In the genomic region with DNA sequence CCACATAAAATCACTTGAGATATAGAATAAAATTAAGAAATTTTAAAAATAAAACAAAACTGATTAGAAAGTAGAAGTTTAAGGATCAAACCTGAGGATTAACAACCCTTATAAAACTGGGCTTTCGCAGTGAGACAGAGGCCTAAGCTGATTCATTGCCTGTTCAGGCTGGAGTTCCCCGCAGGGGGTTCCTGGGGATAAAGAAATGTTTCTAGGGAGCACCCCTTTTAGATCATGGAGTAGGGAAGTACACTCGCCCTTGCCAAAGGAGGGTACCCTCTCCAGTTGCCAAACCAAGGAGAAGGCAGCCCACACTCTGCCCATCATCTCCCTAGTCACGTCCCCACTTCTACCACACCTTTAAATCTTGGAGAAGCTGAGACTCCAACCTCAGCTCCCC, we compare ENCODE assay signal across 14 cellular contexts.
"Had no signal": no experiment of that assay in that cellular context is flagged by ENCODE, and none has a peak within 500 bp of the region (broad histone marks: within the 10 kb centered on the region; RNA-seq: fewer than 3 reads in every experiment).

No MANE protein-coding gene starts in this region.

- H3K27ac ChIP-seq: esophagus squamous epithelium, ovary, SK-N-MC had no signal

- H3K36me3 ChIP-seq: esophagus squamous epithelium, ovary, thoracic aorta had no signal

- H3K27ac Mint-ChIP-seq: activated CD4-positive, alpha-beta memory T cell treated with anti-CD3 and anti-CD28 coated beads for 36 hours; stimulated activated naive CD8-positive, alpha-beta T cell treated with anti-CD3 and anti-CD28 coated beads, Interleukin-15, amount 100 ng/mL, for 72 hours; T-helper 1 cell treated with Interleukin-12 subunit alpha and Interleukin-12 subunit beta and Interleukin-4 antibody, amounts not matched to agents 30 μg/mL and 1 μg/mL, for 36 hours had no signal

- H3K4me3 Mint-ChIP-seq: activated CD4-positive, alpha-beta memory T cell treated with anti-CD3 and anti-CD28 coated beads for 36 hours; stimulated activated naive CD8-positive, alpha-beta T cell treated with anti-CD3 and anti-CD28 coated beads, Interleukin-15, amount 100 ng/mL, for 72 hours; T-helper 1 cell treated with Interleukin-12 subunit alpha and Interleukin-12 subunit beta and Interleukin-4 antibody, amounts not matched to agents 30 μg/mL and 1 μg/mL, for 36 hours had no signal

- H3K27me3 ChIP-seq: esophagus squamous epithelium, ovary had no signal

- ATAC-seq: left lobe of liver; stimulated activated naive CD8-positive, alpha-beta T cell treated with anti-CD3 and anti-CD28 coated beads, Interleukin-15, amount 100 ng/mL, for 72 hours had no signal

- H3K4me3 ChIP-seq: esophagus squamous epithelium, ovary, SK-N-MC, thoracic aorta had no signal

- H3K9me3 ChIP-seq: esophagus squamous epithelium, ovary, thoracic aorta had no signal

- H3K9me3 Mint-ChIP-seq: activated CD4-positive, alpha-beta memory T cell treated with anti-CD3 and anti-CD28 coated beads for 36 hours; stimulated activated naive CD8-positive, alpha-beta T cell treated with anti-CD3 and anti-CD28 coated beads, Interleukin-15, amount 100 ng/mL, for 72 hours; T-helper 1 cell treated with Interleukin-12 subunit alpha and Interleukin-12 subunit beta and Interleukin-4 antibody, amounts not matched to agents 30 μg/mL and 1 μg/mL, for 36 hours had no signal

- H3K27me3 Mint-ChIP-seq: activated CD4-positive, alpha-beta memory T cell treated with anti-CD3 and anti-CD28 coated beads for 36 hours; stimulated activated naive CD8-positive, alpha-beta T cell treated with anti-CD3 and anti-CD28 coated beads, Interleukin-15, amount 100 ng/mL, for 72 hours had no signal

- DNase-seq: activated CD4-positive, alpha-beta memory T cell treated with anti-CD3 and anti-CD28 coated beads for 36 hours; activated CD4-positive, CD25-positive, alpha-beta regulatory T cell treated with anti-CD3 and anti-CD28 coated beads, Interleukin-2, amount 50 U/mL, for 72 hours; activated naive CD4-positive, alpha-beta T cell treated with anti-CD3 and anti-CD28 coated beads, Interleukin-2, amount 50 U/mL, for 16 hours; anterior cingulate cortex; esophagus squamous epithelium; foreskin fibroblast; ovary; stimulated activated CD4-positive, alpha-beta T cell treated with anti-CD3 and anti-CD28 coated beads, Interleukin-4, amount 100 ng/mL, for 1 hour; stimulated activated CD8-positive, alpha-beta memory T cell treated with anti-CD3 and anti-CD28 coated beads, Interleukin-4, amount 100 ng/mL, for 48 hours; stimulated activated naive CD8-positive, alpha-beta T cell treated with anti-CD3 and anti-CD28 coated beads, Interleukin-15, amount 100 ng/mL, for 72 hours had no signal
